8 cellular contexts compared by ENCODE assay signal in genomic region chr10:49398000-49398861, GRCh38. TPM values are rescaled to one million over a fixed set of nuclear protein-coding genes. Genes with fewer than 3 reads are reported as not detected.
A peak's percentile ranks its signal among the peaks of the same experiment; 100 is the strongest.
DNase-seq lines count a peak whose midpoint lies in the region; ATAC-seq and TF ChIP-seq lines count a peak whose summit lies in the region.

No MANE protein-coding gene starts in this region.

- H3K4me1 ChIP-seq in left lung = peaks cover 7 to 27% of the 10 kb centered on the region in 2 donors

- H3K4me3 ChIP-seq in coronary artery (peak overlapping the region; percentile 61), left lung (no peak overlapping the region)

- no peak for TF ChIP-seq CTCF in coronary artery (IDR thresholded peaks at IDR 0.05)
- no peak for TF ChIP-seq CTCF in left lung (IDR thresholded peaks at IDR 0.05)

- in situ Hi-C loops in G401 (cut with HindIII; ENCODE audit: low sequenced_read_pairs) = no loop called here

- no peaks in the 10 kb centered on the region for H3K36me3 ChIP-seq in left lung

- no peaks in the 10 kb centered on the region for H3K9me3 ChIP-seq in left lung

- H3K27me3 ChIP-seq in left lung = peaks cover 73 to 100% of the 10 kb centered on the region in 2 donors

- H3K27ac ChIP-seq in coronary artery = no peak overlapping the region
- no peak overlapping the region for H3K27ac ChIP-seq in left lung

- intact Hi-C loops in left lung (cut with DNase I) = no loop called here

- peak; percentile 48 for DNase-seq in EH (ENCODE audit: low read depth)
- DNase-seq in activated CD4-positive, alpha-beta T cell treated with anti-CD3 and anti-CD28 coated beads for 24 hours (ENCODE audit: low read depth in 2 of 2) = peak; percentile 24 to 35
- DNase-seq in coronary artery (ENCODE audit: low spot score) = peak; percentile 66
- peak; percentile 55 to 88 for DNase-seq in left lung
- DNase-seq in stimulated activated CD8-positive, alpha-beta memory T cell treated with anti-CD3 and anti-CD28 coated beads, Interleukin-12 subunit alpha, Interleukin-12 subunit beta, amount 100 ng/mL, for 24 hours (ENCODE audit: extremely low read depth) = peak; percentile 36
- DNase-seq in G401 (ENCODE audit: low spot score) = no peak

- peak; percentile 62 for ATAC-seq in HG02981 (IDR thresholded peaks at IDR 0.05; ENCODE audit: unreplicated experiment)
- peak; percentile 97 for ATAC-seq in left lung
- no peak for ATAC-seq in HG03039 (IDR thresholded peaks at IDR 0.05; ENCODE audit: unreplicated experiment)

RNA-seq across cellular contexts. Expression of gene DRGX, which starts 2.3 kb away (rescaled TPM):
- total RNA-seq in left lung = under 1 TPM in 1 of 2 donors, not detected in 1; 0.45 TPM
- 0.03 and 0.86 TPM in 2 replicates for total RNA-seq in G401 (2014; rRNA removed; shearing (Covaris generic))
